Comparison of ENCODE assay signal across 14 cellular contexts in genomic region chr2:85516649-85517389, GRCh38. TPM values are rescaled to one million over a fixed set of nuclear protein-coding genes. Genes with fewer than 3 reads are reported as not detected.
DNase-seq lines count a peak whose midpoint lies in the region; ATAC-seq and TF ChIP-seq lines count a peak whose summit lies in the region.
"Had no signal": no experiment of that assay in that cellular context is flagged by ENCODE, and none has a peak within 500 bp of the region (broad histone marks: within the 10 kb centered on the region; RNA-seq: fewer than 3 reads in every experiment).

No MANE protein-coding gene starts in this region.

- peak overlapping the region; percentile 48 to 62 (median 60) for H3K27ac ChIP-seq in transverse colon
- H3K27ac ChIP-seq: foreskin keratinocyte, suprapubic skin had no signal

- TF ChIP-seq POLR2A in transverse colon (IDR thresholded peaks at IDR 0.05): no peak

- H3K4me3 ChIP-seq in LNCaP clone FGC (ENCODE audit: low read depth, low read length) (no peak overlapping the region), transverse colon (no peak overlapping the region)
- H3K4me3 ChIP-seq: suprapubic skin had no signal

- H3K9me3 ChIP-seq in transverse colon: no peaks in the 10 kb centered on the region
- H3K9me3 ChIP-seq: suprapubic skin had no signal

- peak; percentile 75 for DNase-seq in LNCaP clone FGC (ENCODE audit: low read depth)
- DNase-seq in SKM-1 treated with dmso at 0.1 percent for 144 hours (lab: John Stamatoyannopoulos, UW; ENCODE audit: unreplicated experiment): peak; percentile 63
- DNase-seq in left lobe of liver (ENCODE audit: low spot score): peak; percentile 77
- DNase-seq in transverse colon: peak; percentile 75
- DNase-seq in NCI-H2171 (lab: John Stamatoyannopoulos, UW): no peak
- DNase-seq in stimulated activated CD4-positive, alpha-beta T cell treated with anti-CD3 and anti-CD28 coated beads, Interleukin-2, amount 100 ng/mL, for 48 hours: no peak
- DNase-seq: activated CD4-positive, alpha-beta T cell treated with anti-CD3 and anti-CD28 coated beads, Interleukin-2, amount 50 U/mL, for 48 hours; aorta; foreskin keratinocyte; NCI-H2107; NK-92 treated with Interleukin-12 subunit alpha and Interleukin-12 subunit beta, amount 100 ng/mL, for 24 hours; T-helper 2 cell had no signal

- peak; percentile 96 for ATAC-seq in left lobe of liver
- ATAC-seq in GM18517 (IDR thresholded peaks at IDR 0.05; ENCODE audit: unreplicated experiment): no peak
- ATAC-seq: foreskin keratinocyte had no signal

- no peak for TF ChIP-seq CTCF in LNCaP clone FGC (IDR thresholded peaks at IDR 0.05; ENCODE audit: control insufficient read depth, extremely low read depth, insufficient read depth)
- no peak for TF ChIP-seq CTCF in transverse colon (IDR thresholded peaks at IDR 0.05)

- 38 to 42% methylated on average over 4 to 8 of the region's 8 CpGs for WGBS in transverse colon (ENCODE audit: low coverage in 1 of 2), 2 donors

- no peaks in the 10 kb centered on the region for H3K27me3 ChIP-seq in transverse colon
- H3K27me3 ChIP-seq: foreskin keratinocyte, suprapubic skin had no signal

- no peak for TF ChIP-seq EP300 in transverse colon (IDR thresholded peaks at IDR 0.05; ENCODE audit: low read depth)

- in situ Hi-C loops in transverse colon (cut with MboI; ENCODE audit: low pct_ligation_motif_present in 1 of 4, low pct_unique_long_range_greater_than_20kb in 1 of 4, low sequenced_read_pairs in 3 of 4): no loop called here

- intact Hi-C loops in transverse colon (cut with DNase I; ENCODE audit: low total_unique reads): no loop called here

- no peaks in the 10 kb centered on the region for H3K36me3 ChIP-seq in transverse colon
- H3K36me3 ChIP-seq: suprapubic skin had no signal

- H3K4me1 ChIP-seq in transverse colon: peaks cover 0 to 45% (median 13%) of the 10 kb centered on the region in 4 donors
- H3K4me1 ChIP-seq: foreskin keratinocyte, suprapubic skin had no signal

RNA-seq across cellular contexts. Expression of gene MAT2A, which starts 22.1 kb away (rescaled TPM):
- total RNA-seq in left lobe of liver: 76.6 TPM
- 100 to 1,000 TPM in 3 of 4 donors, 10 to 100 TPM in 1; 66.2 to 185 (median 142) TPM for total RNA-seq in transverse colon

RNA-seq across cellular contexts. Expression of gene GGCX, which starts 44.5 kb away (rescaled TPM):
- total RNA-seq in left lobe of liver (232 TPM), transverse colon (10 to 100 TPM in 3 of 4 donors, 1 to 10 TPM in 1; 7.9 to 31.3 (median 23.5) TPM)

Comparison
In these comparisons a context has a peak if more than half of its experiments do, and no peak if none do; other contexts are left out.
1. DNase-seq: peak in LNCaP clone FGC (single experiment), SKM-1 treated with dmso at 0.1 percent for 144 hours (single experiment), left lobe of liver (single experiment) and transverse colon (single experiment); none in NCI-H2171 (single experiment) and stimulated activated CD4-positive, alpha-beta T cell treated with anti-CD3 and anti-CD28 coated beads, Interleukin-2, amount 100 ng/mL, for 48 hours (0 of 2).